13 cellular contexts compared by ENCODE assay signal in genomic region chr1:13732971-13733667, GRCh38. TPM values are rescaled to one million over a fixed set of nuclear protein-coding genes. Genes with fewer than 3 reads are reported as not detected.
A peak's percentile ranks its signal among the peaks of the same experiment; 100 is the strongest.
DNase-seq lines count a peak whose midpoint lies in the region; ATAC-seq lines count a peak whose summit lies in the region.
"Had no signal": no experiment of that assay in that cellular context is flagged by ENCODE, and none has a peak within 500 bp of the region (broad histone marks: within the 10 kb centered on the region; RNA-seq: fewer than 3 reads in every experiment).

No MANE protein-coding gene starts in this region.

- CTCF ChIA-PET in activated CD4-positive, alpha-beta memory T cell treated with anti-CD3 and anti-CD28 coated beads for 36 hours (lab: Charles Lee) = interaction anchor here (0.8 to 1.7 kb wide), 3 partner anchors 15 to 77 kb away, joined by 3 to 4 read pairs (median 3); no protein-coding TSS in a partner anchor

- H3K27me3 ChIP-seq in CD4-positive, CD25-positive, alpha-beta regulatory T cell (ENCODE audit: control insufficient read depth, insufficient read depth, low read length) = no peaks in the 10 kb centered on the region

- H3K4me3 Mint-ChIP-seq in CD4-positive, CD25-positive, alpha-beta regulatory T cell = peak overlapping the region; percentile 43 to 87 (median 76)
- H3K4me3 Mint-ChIP-seq in activated CD4-positive, alpha-beta memory T cell treated with anti-CD3 and anti-CD28 coated beads for 36 hours = peak overlapping the region; percentile 37
- H3K4me3 Mint-ChIP-seq: H9 had no signal

- peaks cover 10% of the 10 kb centered on the region for H3K36me3 Mint-ChIP-seq in CD4-positive, CD25-positive, alpha-beta regulatory T cell
- H3K36me3 Mint-ChIP-seq in activated CD4-positive, alpha-beta memory T cell treated with anti-CD3 and anti-CD28 coated beads for 36 hours = peaks cover 9% of the 10 kb centered on the region

- no peaks in the 10 kb centered on the region for H3K9me3 Mint-ChIP-seq in CD4-positive, CD25-positive, alpha-beta regulatory T cell
- no peaks in the 10 kb centered on the region for H3K9me3 Mint-ChIP-seq in activated CD4-positive, alpha-beta memory T cell treated with anti-CD3 and anti-CD28 coated beads for 36 hours
- H3K9me3 Mint-ChIP-seq: H9 had no signal

- no peaks in the 10 kb centered on the region for H3K27me3 Mint-ChIP-seq in CD4-positive, CD25-positive, alpha-beta regulatory T cell
- H3K27me3 Mint-ChIP-seq in activated CD4-positive, alpha-beta memory T cell treated with anti-CD3 and anti-CD28 coated beads for 36 hours = no peaks in the 10 kb centered on the region

- intact Hi-C loops in activated CD4-positive, alpha-beta memory T cell treated with anti-CD3 and anti-CD28 coated beads for 36 hours (cut with micrococcal nuclease) = loop anchor here (5.0 kb wide), 1 partner anchor 1794 kb away; the partner anchor contains the start of gene DNAJC16

- H3K27ac Mint-ChIP-seq in CD4-positive, CD25-positive, alpha-beta regulatory T cell = peak overlapping the region; percentile 96 to 100 (median 99)
- peak overlapping the region; percentile 98 for H3K27ac Mint-ChIP-seq in activated CD4-positive, alpha-beta memory T cell treated with anti-CD3 and anti-CD28 coated beads for 36 hours
- H3K27ac Mint-ChIP-seq: H9 had no signal

- POLR2A ChIA-PET in activated CD4-positive, alpha-beta memory T cell treated with anti-CD3 and anti-CD28 coated beads for 36 hours (lab: Charles Lee) = interaction anchor here (1.0 to 5.7 kb wide), 2 partner anchors 16 to 28 kb away, joined by 3 to 33 read pairs; no protein-coding TSS in a partner anchor

- H3K9me3 ChIP-seq in CD4-positive, CD25-positive, alpha-beta regulatory T cell (ENCODE audit: control insufficient read depth in 2 of 2, low read length in 2 of 2) = no peaks in the 10 kb centered on the region

- DNase-seq in CD4-positive, CD25-positive, alpha-beta regulatory T cell = peak; percentile 39 to 76 (median 52)
- DNase-seq in KBM-7 (peak; percentile 54), left kidney (ENCODE audit: low read depth, low spot score) (peak; percentile 40), ACHN (no peak), HuH-7 (ENCODE audit: low spot score) (no peak)
- peak; percentile 45 for DNase-seq in activated CD4-positive, alpha-beta memory T cell treated with anti-CD3 and anti-CD28 coated beads for 36 hours
- DNase-seq: H9; hypothalamus; NCI-H1436 treated with DMSO at 0.1 percent for 48 hours; stimulated activated CD4-positive, alpha-beta T cell treated with anti-CD3 and anti-CD28 coated beads, Interleukin-2, amount 100 ng/mL, for 48 hours had no signal

- H3K4me1 ChIP-seq in CD4-positive, CD25-positive, alpha-beta regulatory T cell (ENCODE audit: control insufficient read depth, insufficient read depth, low read length, poor library complexity, severe bottlenecking) = peaks cover 49% of the 10 kb centered on the region

- ATAC-seq in CD4-positive, CD25-positive, alpha-beta regulatory T cell (ENCODE audit: low read depth in 2 of 2) = no peak
- ATAC-seq in GM21528 (IDR thresholded peaks at IDR 0.05; ENCODE audit: low FRiP score, unreplicated experiment) (no peak), HG03108 (IDR thresholded peaks at IDR 0.05; ENCODE audit: unreplicated experiment) (no peak)

- H3K4me1 Mint-ChIP-seq in CD4-positive, CD25-positive, alpha-beta regulatory T cell = peaks cover 56 to 83% (median 69%) of the 10 kb centered on the region in 4 donors
- peaks cover 72% of the 10 kb centered on the region for H3K4me1 Mint-ChIP-seq in activated CD4-positive, alpha-beta memory T cell treated with anti-CD3 and anti-CD28 coated beads for 36 hours (ENCODE audit: low read depth)
- H3K4me1 Mint-ChIP-seq: H9 had no signal

- H3K27ac ChIP-seq in CD4-positive, CD25-positive, alpha-beta regulatory T cell (ENCODE audit: insufficient read depth, low read length, poor library complexity, severe bottlenecking) = peak overlapping the region; percentile 95
- H3K27ac ChIP-seq: RWPE1 had no signal

- in situ Hi-C loops in KBM-7 (cut with MboI; ENCODE audit: low pct_unique_long_range_greater_than_20kb, low sequenced_read_pairs) = no loop called here
- in situ Hi-C loops in ACHN (cut with HindIII; ENCODE audit: low pct_ligation_motif_present, low pct_unique_long_range_greater_than_20kb, low sequenced_read_pairs) = no loop called here

- peak overlapping the region; percentile 84 for H3K4me3 ChIP-seq in CD4-positive, CD25-positive, alpha-beta regulatory T cell (ENCODE audit: low read depth, low read length)

- peaks cover 5% of the 10 kb centered on the region for H3K36me3 ChIP-seq in CD4-positive, CD25-positive, alpha-beta regulatory T cell (ENCODE audit: control insufficient read depth, insufficient read depth, low read length)

RNA-seq across cellular contexts. Expression of gene PRDM2, which starts 33.1 kb away (rescaled TPM):
- total RNA-seq in CD4-positive, CD25-positive, alpha-beta regulatory T cell = 221 TPM
- polyA plus RNA-seq in CD4-positive, CD25-positive, alpha-beta regulatory T cell = 10 to 100 TPM; 16.8 to 20.9 (median 18.9) TPM
- total RNA-seq in activated CD4-positive, alpha-beta memory T cell treated with anti-CD3 and anti-CD28 coated beads for 36 hours = 10 to 100 TPM; 41.7 to 44.6 TPM

Comparison
In these comparisons a context has a peak if more than half of its experiments do, and no peak if none do; other contexts are left out.
1. DNase-seq: peak in CD4-positive, CD25-positive, alpha-beta regulatory T cell (3 of 3), KBM-7 (single experiment), activated CD4-positive, alpha-beta memory T cell treated with anti-CD3 and anti-CD28 coated beads for 36 hours (single experiment) and left kidney (single experiment); none in ACHN (single experiment) and HuH-7 (single experiment).